In the genomic region with DNA sequence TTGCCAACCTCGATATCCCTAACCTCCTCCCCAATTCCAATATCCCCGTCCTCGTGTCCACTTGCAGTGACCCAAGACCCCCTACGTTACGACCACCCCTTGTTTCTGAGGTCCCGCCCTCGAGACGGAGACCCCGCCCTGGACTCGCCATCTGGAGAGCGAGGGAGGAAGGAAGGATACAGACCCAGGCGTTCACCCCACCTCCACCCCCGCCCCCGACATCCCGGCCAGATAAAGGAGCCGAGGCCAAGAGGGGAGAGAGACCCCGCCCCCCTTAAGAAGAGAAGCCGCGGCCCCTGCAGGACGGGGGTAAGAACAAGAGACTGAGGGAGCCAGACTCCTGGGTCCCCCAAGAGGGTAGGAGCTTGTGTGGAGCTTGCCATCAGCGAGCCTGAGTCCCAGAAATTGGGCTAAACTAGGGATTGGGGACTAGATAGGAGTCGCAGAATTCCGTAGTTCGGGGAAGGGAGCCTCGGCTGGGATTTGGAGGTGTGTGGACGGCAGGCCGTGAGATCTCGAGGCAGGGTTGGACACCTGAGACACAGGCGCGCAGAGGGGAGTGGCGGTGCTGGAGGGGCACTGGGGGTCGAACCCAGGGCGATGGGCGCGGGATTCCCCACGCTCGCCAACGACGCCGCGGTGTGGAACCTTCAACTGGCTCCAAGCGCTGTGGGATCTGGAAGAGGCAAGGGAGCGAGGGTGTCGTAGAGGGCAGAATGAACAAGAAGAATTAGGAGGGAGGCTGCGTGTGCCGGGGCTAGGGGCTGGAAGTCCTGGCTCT, we compare ENCODE assay signal across 1 cellular context.
TF ChIP-seq lines count a peak whose summit lies in the region.

A gene with protein sequence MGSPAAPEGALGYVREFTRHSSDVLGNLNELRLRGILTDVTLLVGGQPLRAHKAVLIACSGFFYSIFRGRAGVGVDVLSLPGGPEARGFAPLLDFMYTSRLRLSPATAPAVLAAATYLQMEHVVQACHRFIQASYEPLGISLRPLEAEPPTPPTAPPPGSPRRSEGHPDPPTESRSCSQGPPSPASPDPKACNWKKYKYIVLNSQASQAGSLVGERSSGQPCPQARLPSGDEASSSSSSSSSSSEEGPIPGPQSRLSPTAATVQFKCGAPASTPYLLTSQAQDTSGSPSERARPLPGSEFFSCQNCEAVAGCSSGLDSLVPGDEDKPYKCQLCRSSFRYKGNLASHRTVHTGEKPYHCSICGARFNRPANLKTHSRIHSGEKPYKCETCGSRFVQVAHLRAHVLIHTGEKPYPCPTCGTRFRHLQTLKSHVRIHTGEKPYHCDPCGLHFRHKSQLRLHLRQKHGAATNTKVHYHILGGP (plus strand): TSS at position 260 of the 781 bp plus-strand sequence. CDS start 622 bp downstream, outside the sequence.

TF ChIP-seq in endothelial cell of umbilical vein, 7 proteins besides CTCF, POLR2A, EP300 and RAD21:
- TF ChIP-seq, protein P1, sequence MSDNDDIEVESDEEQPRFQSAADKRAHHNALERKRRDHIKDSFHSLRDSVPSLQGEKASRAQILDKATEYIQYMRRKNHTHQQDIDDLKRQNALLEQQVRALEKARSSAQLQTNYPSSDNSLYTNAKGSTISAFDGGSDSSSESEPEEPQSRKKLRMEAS (IDR thresholded peaks at IDR 0.05; ENCODE audit: insufficient read depth, insufficient read length), result no peak
- TF ChIP-seq POLR2AphosphoS5 (IDR thresholded peaks at IDR 0.05; ENCODE audit: insufficient read depth, low read depth, low read length) (peak; percentile 62), EZH2 (IDR thresholded peaks at IDR 0.05; ENCODE audit: borderline replicate concordance, low read depth, low read length, severe bottlenecking) (no peak)
